ENCODE assay signal across 7 cellular contexts in the genomic region with DNA sequence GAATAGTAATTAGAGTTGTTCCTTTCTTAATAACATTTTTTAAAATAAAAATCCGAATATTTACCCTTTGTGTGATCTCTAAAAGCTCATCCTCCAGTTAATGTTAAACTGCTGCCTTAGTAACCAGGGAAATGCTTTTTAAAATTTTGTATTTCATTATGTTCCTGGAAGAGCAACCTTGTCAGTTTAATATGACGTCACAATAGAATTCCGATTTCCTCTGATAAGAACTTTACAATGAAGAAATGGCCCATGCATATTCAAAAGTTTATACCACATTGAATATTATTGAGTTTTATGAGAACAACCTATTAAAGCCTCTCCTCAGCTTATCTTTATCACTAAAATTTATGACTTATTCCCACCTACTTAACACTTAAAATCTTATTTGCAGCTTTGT.
"Had no signal": no experiment of that assay in that cellular context is flagged by ENCODE, and none has a peak within 500 bp of the region (broad histone marks: within the 10 kb centered on the region; RNA-seq: fewer than 3 reads in every experiment).

No MANE protein-coding gene starts in this region.

- H3K27ac ChIP-seq: HL-60, KMS-11 had no signal

- H3K9ac ChIP-seq: KMS-11 had no signal

- ATAC-seq: K562 had no signal

- FAIRE-seq: HTR-8/SVneo, K562 had no signal

- H3K4me2 ChIP-seq: KMS-11 had no signal

- H3K4me3 ChIP-seq: K562 had no signal

- DNase-seq: IMR-90, KBM-7, KG1 had no signal
